In the genomic region with DNA sequence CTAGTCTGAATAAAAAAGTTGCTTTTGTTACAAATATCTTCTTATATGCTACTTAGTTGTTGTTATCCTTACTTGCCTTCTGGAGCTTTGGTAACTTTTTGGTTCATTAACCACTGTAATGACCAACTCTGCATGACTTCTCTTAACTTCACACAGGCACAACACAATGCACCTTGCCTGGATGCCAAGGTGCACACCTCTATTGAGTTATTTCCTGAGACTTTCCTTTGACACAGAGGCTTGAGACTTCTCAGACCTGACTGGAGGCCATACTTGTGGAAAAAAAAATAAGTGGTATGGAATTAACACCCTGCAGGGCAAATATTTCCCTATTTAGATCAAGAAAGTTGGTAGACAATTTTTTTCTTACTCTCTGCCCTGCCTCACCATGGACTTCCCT, we compare ENCODE assay signal across 28 cellular contexts.
"Had no signal": no experiment of that assay in that cellular context is flagged by ENCODE, and none has a peak within 500 bp of the region (broad histone marks: within the 10 kb centered on the region; RNA-seq: fewer than 3 reads in every experiment).

No MANE protein-coding gene starts in this region.

- H3K4me3 Mint-ChIP-seq: activated CD4-positive, alpha-beta memory T cell treated with anti-CD3 and anti-CD28 coated beads, Interleukin-2, amount 10 ng/mL, durations not matched to agents 7 days and 5 days; activated CD4-positive, alpha-beta T cell treated with anti-CD3 and anti-CD28 coated beads for 36 hours; activated CD4-positive, alpha-beta T cell treated with anti-CD3 and anti-CD28 coated beads, Interleukin-2, amount 10 ng/mL, durations not matched to agents 7 days and 5 days; activated naive CD4-positive, alpha-beta T cell treated with anti-CD3 and anti-CD28 coated beads, Interleukin-2, amount 10 ng/mL, durations not matched to agents 7 days and 5 days; activated naive CD8-positive, alpha-beta T cell treated with anti-CD3 and anti-CD28 coated beads, Interleukin-2, amount 10 ng/mL, durations not matched to agents 7 days and 5 days; activated T-cell treated with anti-CD3 and anti-CD28 coated beads, Interleukin-2, amount 50 U/mL, for 24 hours; activated T-cell treated with anti-CD3 and anti-CD28 coated beads, Interleukin-2, amount 50 U/mL, for 72 hours; brain had no signal

- H3K27me3 Mint-ChIP-seq: activated CD4-positive, alpha-beta memory T cell treated with anti-CD3 and anti-CD28 coated beads, Interleukin-2, amount 10 ng/mL, durations not matched to agents 7 days and 5 days; activated CD4-positive, alpha-beta T cell treated with anti-CD3 and anti-CD28 coated beads for 36 hours; activated CD4-positive, alpha-beta T cell treated with anti-CD3 and anti-CD28 coated beads, Interleukin-2, amount 10 ng/mL, durations not matched to agents 7 days and 5 days; activated naive CD4-positive, alpha-beta T cell treated with anti-CD3 and anti-CD28 coated beads, Interleukin-2, amount 10 ng/mL, durations not matched to agents 7 days and 5 days; activated naive CD8-positive, alpha-beta T cell treated with anti-CD3 and anti-CD28 coated beads, Interleukin-2, amount 10 ng/mL, durations not matched to agents 7 days and 5 days; activated T-cell treated with anti-CD3 and anti-CD28 coated beads, Interleukin-2, amount 50 U/mL, for 24 hours; brain had no signal

- H3K27ac ChIP-seq: ascending aorta, breast epithelium, cardiac muscle cell, colonic mucosa, epithelial cell of prostate, esophagus squamous epithelium, gastroesophageal sphincter had no signal

- H3K4me1 Mint-ChIP-seq: activated CD4-positive, alpha-beta memory T cell treated with anti-CD3 and anti-CD28 coated beads, Interleukin-2, amount 10 ng/mL, durations not matched to agents 7 days and 5 days; activated CD4-positive, alpha-beta T cell treated with anti-CD3 and anti-CD28 coated beads for 36 hours; activated CD4-positive, alpha-beta T cell treated with anti-CD3 and anti-CD28 coated beads, Interleukin-2, amount 10 ng/mL, durations not matched to agents 7 days and 5 days; activated naive CD4-positive, alpha-beta T cell treated with anti-CD3 and anti-CD28 coated beads, Interleukin-2, amount 10 ng/mL, durations not matched to agents 7 days and 5 days; activated naive CD8-positive, alpha-beta T cell treated with anti-CD3 and anti-CD28 coated beads, Interleukin-2, amount 10 ng/mL, durations not matched to agents 7 days and 5 days; brain had no signal

- H3K27me3 ChIP-seq: ascending aorta, breast epithelium, cardiac muscle cell, colonic mucosa, esophagus squamous epithelium, gastroesophageal sphincter had no signal

- H3K4me1 ChIP-seq: ascending aorta, breast epithelium, colonic mucosa, esophagus squamous epithelium, gastroesophageal sphincter had no signal

- DNase-seq: activated CD4-positive, alpha-beta memory T cell treated with anti-CD3 and anti-CD28 coated beads, Interleukin-2, amount 10 ng/mL, durations not matched to agents 7 days and 5 days; activated CD4-positive, alpha-beta T cell treated with anti-CD3 and anti-CD28 coated beads for 36 hours; activated CD4-positive, alpha-beta T cell treated with anti-CD3 and anti-CD28 coated beads, Interleukin-2, amount 10 ng/mL, durations not matched to agents 7 days and 5 days; activated CD4-positive, alpha-beta T cell treated with anti-CD3 and anti-CD28 coated beads, Interleukin-2, amount 50 U/mL, for 4 hours; activated CD4-positive, CD25-positive, alpha-beta regulatory T cell; activated CD4-positive, CD25-positive, alpha-beta regulatory T cell treated with anti-CD3 and anti-CD28 coated beads, Interleukin-2, amount 50 U/mL, for 72 hours; activated CD8-positive, alpha-beta memory T cell treated with anti-CD3 and anti-CD28 coated beads, Interleukin-2, amount 50 U/mL, for 48 hours; activated gamma-delta T cell; activated naive CD4-positive, alpha-beta T cell; activated naive CD4-positive, alpha-beta T cell treated with anti-CD3 and anti-CD28 coated beads, Interleukin-2, amount 10 ng/mL, durations not matched to agents 7 days and 5 days; activated naive CD8-positive, alpha-beta T cell treated with anti-CD3 and anti-CD28 coated beads, Interleukin-2, amount 10 ng/mL, durations not matched to agents 7 days and 5 days; activated T-cell treated with anti-CD3 and anti-CD28 coated beads for 4 hours; activated T-cell treated with anti-CD3 and anti-CD28 coated beads, Interleukin-2, amount 50 U/mL, for 24 hours; activated T-cell treated with anti-CD3 and anti-CD28 coated beads, Interleukin-2, amount 50 U/mL, for 72 hours; central memory CD4-positive, alpha-beta T cell; cerebellar nuclear complex; colonic mucosa; effector CD8-positive, alpha-beta T cell; esophagus squamous epithelium; foreskin melanocyte; T-helper 2 cell had no signal

- H3K4me3 ChIP-seq: ascending aorta, breast epithelium, cardiac muscle cell, colonic mucosa, esophagus squamous epithelium, gastroesophageal sphincter had no signal

- H3K9me3 ChIP-seq: ascending aorta, breast epithelium, colonic mucosa, gastroesophageal sphincter had no signal

- H3K36me3 ChIP-seq: ascending aorta, breast epithelium, cardiac muscle cell, colonic mucosa, esophagus squamous epithelium, gastroesophageal sphincter had no signal

- H3K36me3 Mint-ChIP-seq: activated naive CD4-positive, alpha-beta T cell treated with anti-CD3 and anti-CD28 coated beads, Interleukin-2, amount 10 ng/mL, durations not matched to agents 7 days and 5 days; activated naive CD4-positive, alpha-beta T cell treated with anti-CD3 and anti-CD28 coated beads, Interleukin-2, amount 50 U/mL, for 72 hours; activated naive CD8-positive, alpha-beta T cell treated with anti-CD3 and anti-CD28 coated beads, Interleukin-2, amount 10 ng/mL, durations not matched to agents 7 days and 5 days; brain had no signal

- H3K27ac Mint-ChIP-seq: activated CD4-positive, alpha-beta memory T cell treated with anti-CD3 and anti-CD28 coated beads, Interleukin-2, amount 10 ng/mL, durations not matched to agents 7 days and 5 days; activated CD4-positive, alpha-beta T cell treated with anti-CD3 and anti-CD28 coated beads for 36 hours; activated CD4-positive, alpha-beta T cell treated with anti-CD3 and anti-CD28 coated beads, Interleukin-2, amount 10 ng/mL, durations not matched to agents 7 days and 5 days; activated naive CD4-positive, alpha-beta T cell treated with anti-CD3 and anti-CD28 coated beads, Interleukin-2, amount 10 ng/mL, durations not matched to agents 7 days and 5 days; activated naive CD4-positive, alpha-beta T cell treated with anti-CD3 and anti-CD28 coated beads, Interleukin-2, amount 50 U/mL, for 72 hours; activated naive CD8-positive, alpha-beta T cell treated with anti-CD3 and anti-CD28 coated beads, Interleukin-2, amount 10 ng/mL, durations not matched to agents 7 days and 5 days; activated T-cell treated with anti-CD3 and anti-CD28 coated beads, Interleukin-2, amount 50 U/mL, for 24 hours; activated T-cell treated with anti-CD3 and anti-CD28 coated beads, Interleukin-2, amount 50 U/mL, for 72 hours; brain had no signal
